ENCODE assay signal across 10 cellular contexts in genomic region chr3:24365168-24365567, GRCh38.
DNase-seq lines count a peak whose midpoint lies in the region; ATAC-seq and TF ChIP-seq lines count a peak whose summit lies in the region.
"Had no signal": no experiment of that assay in that cellular context is flagged by ENCODE, and none has a peak within 500 bp of the region (broad histone marks: within the 10 kb centered on the region; RNA-seq: fewer than 3 reads in every experiment).

No MANE protein-coding gene starts in this region.

- dilution Hi-C loops in mammary epithelial cell (cut with HindIII; ENCODE audit: low sequenced_read_pairs), result no loop called here

- H3K4me3 ChIP-seq in mammary epithelial cell (replicated peaks in 1 of 3; ENCODE audit: insufficient read depth in 1 of 3, low read depth in 2 of 3, low read length in 3 of 3) (no peak overlapping the region), left lung (no peak overlapping the region), aorta (ENCODE audit: low read length in 2 of 2) (no peak overlapping the region)
- H3K4me3 ChIP-seq: BLaER1 treated with 17β-estradiol and CSF1 and Interleukin-3, amounts not matched to agents 10 nM and 100 nM had no signal

- TF ChIP-seq CTCF in mammary epithelial cell (conservative IDR thresholded peaks at IDR 0.05 in 1 of 2, IDR thresholded peaks at IDR 0.05 in 1 of 2; ENCODE audit: extremely low read depth in 1 of 2, insufficient read depth in 1 of 2, low read depth in 1 of 2, low read length in 2 of 2) (peak in 1 of 2 donors; percentile 42), left lung (IDR thresholded peaks at IDR 0.05) (no peak)

- BruUV-seq in mammary epithelial cell (replicated peaks; lab: Mats Ljungman, UMichigan), result no TSS peak

- H3K27ac ChIP-seq in mammary epithelial cell (ENCODE audit: insufficient read depth, low read depth, low read length) (peak overlapping the region; percentile 48), left lung (no peak overlapping the region), aorta (ENCODE audit: low read depth in 1 of 2, low read length in 2 of 2) (peak overlapping the region in 1 of 2 donors; percentile 37)

- CTCF ChIA-PET in mammary epithelial cell (lab: Charles Lee; ENCODE audit: low non-redundant PET), result interaction anchor here (0.5 kb wide), 1 partner anchor 96 kb away, joined by 6 read pairs; no protein-coding TSS in a partner anchor
- CTCF ChIA-PET in activated CD4-positive, alpha-beta T cell treated with anti-CD3 and anti-CD28 coated beads for 36 hours (lab: Charles Lee), result interaction anchor here (1.8 kb wide), 1 partner anchor 11 kb away, joined by 5 read pairs; no protein-coding TSS in a partner anchor

- no peaks in the 10 kb centered on the region for H3K9me3 ChIP-seq in mammary epithelial cell (replicated peaks; ENCODE audit: insufficient read depth, low read length)
- no peaks in the 10 kb centered on the region for H3K9me3 ChIP-seq in left lung
- no peaks in the 10 kb centered on the region for H3K9me3 ChIP-seq in aorta (ENCODE audit: control insufficient read depth, low read length)
- H3K9me3 ChIP-seq: BLaER1 treated with 17β-estradiol and CSF1 and Interleukin-3, amounts not matched to agents 10 nM and 100 nM had no signal

- no peak overlapping the region for H3K27ac Mint-ChIP-seq in activated CD4-positive, alpha-beta T cell treated with anti-CD3 and anti-CD28 coated beads for 36 hours

- H4K20me1 ChIP-seq in mammary epithelial cell (ENCODE audit: insufficient read depth, low read length), result no peaks in the 10 kb centered on the region
- H4K20me1 ChIP-seq: BLaER1 treated with 17β-estradiol and CSF1 and Interleukin-3, amounts not matched to agents 10 nM and 100 nM had no signal

- H3K27me3 ChIP-seq in mammary epithelial cell (ENCODE audit: insufficient read depth, low read length) (no peaks in the 10 kb centered on the region), left lung (no peaks in the 10 kb centered on the region), aorta (ENCODE audit: control insufficient read depth in 1 of 2, insufficient read depth in 2 of 2, low read length in 1 of 2) (no peaks in the 10 kb centered on the region)
- H3K27me3 ChIP-seq: BLaER1 treated with 17β-estradiol and CSF1 and Interleukin-3, amounts not matched to agents 10 nM and 100 nM had no signal

- H3K36me3 ChIP-seq in mammary epithelial cell (ENCODE audit: insufficient read depth, low read length) (no peaks in the 10 kb centered on the region), left lung (no peaks in the 10 kb centered on the region), aorta (ENCODE audit: control insufficient read depth in 1 of 2, insufficient read depth in 2 of 2, low read length in 1 of 2) (no peaks in the 10 kb centered on the region)
- H3K36me3 ChIP-seq: BLaER1 treated with 17β-estradiol and CSF1 and Interleukin-3, amounts not matched to agents 10 nM and 100 nM had no signal

- ATAC-seq in left lung (peak; percentile 95), aorta (ENCODE audit: low FRiP score) (peak; percentile 83)
- ATAC-seq in activated CD4-positive, alpha-beta T cell treated with anti-CD3 and anti-CD28 coated beads for 36 hours, result no peak

- no peak overlapping the region for H3K9ac ChIP-seq in mammary epithelial cell (ENCODE audit: insufficient read depth, low read length)

- WGBS in mammary epithelial cell (ENCODE audit: low coverage, missing lambda C conversion rate), result 0% methylated on average over 2 of the region's 2 CpGs
- WGBS in aorta, 2 donors, result 0% methylated on average over 2 of the region's 2 CpGs

- H3K36me3 Mint-ChIP-seq in activated CD4-positive, alpha-beta T cell treated with anti-CD3 and anti-CD28 coated beads for 36 hours (ENCODE audit: low read depth), result no peaks in the 10 kb centered on the region

- H3K4me1 Mint-ChIP-seq in activated CD4-positive, alpha-beta T cell treated with anti-CD3 and anti-CD28 coated beads for 36 hours, result no peaks in the 10 kb centered on the region

- H3K79me2 ChIP-seq in mammary epithelial cell (ENCODE audit: insufficient read depth, low read length), result no peaks in the 10 kb centered on the region

- POLR2A ChIA-PET in activated CD4-positive, alpha-beta T cell treated with anti-CD3 and anti-CD28 coated beads for 36 hours (lab: Charles Lee), result no interaction called here

- no peak overlapping the region for H2AFZ ChIP-seq in mammary epithelial cell (ENCODE audit: low read depth, low read length)

- intact Hi-C loops in mammary epithelial cell (cut with micrococcal nuclease), result loop anchor here (2.0 kb wide), 2 partner anchors 100 to 130 kb away; partner anchors contain the start of gene THRB
- intact Hi-C loops in left lung (cut with DNase I), result no loop called here
- intact Hi-C loops in aorta (cut with DNase I), result loop anchor here (5.0 to 10.0 kb wide), 2 partner anchors 127 to 320 kb away; partner anchors contain the start of gene THRB (in 1 of the 2)
- intact Hi-C loops in activated CD4-positive, alpha-beta T cell treated with anti-CD3 and anti-CD28 coated beads for 36 hours (cut with DNase I, micrococcal nuclease), result no loop called here

- peak overlapping the region; percentile 59 for H3K4me2 ChIP-seq in mammary epithelial cell (ENCODE audit: insufficient read depth, low read depth, low read length)

- no peak overlapping the region for H3K4me3 Mint-ChIP-seq in activated CD4-positive, alpha-beta T cell treated with anti-CD3 and anti-CD28 coated beads for 36 hours

- H3K9me3 Mint-ChIP-seq in activated CD4-positive, alpha-beta T cell treated with anti-CD3 and anti-CD28 coated beads for 36 hours (ENCODE audit: low read depth), result no peaks in the 10 kb centered on the region

- in situ Hi-C loops in mammary epithelial cell (cut with MboI; ENCODE audit: low sequenced_read_pairs in 2 of 2), result no loop called here

- peak; percentile 31 for DNase-seq in SIG-M5 treated with dmso at 0.1 percent for 504 hours (lab: John Stamatoyannopoulos, UW; ENCODE audit: unreplicated experiment)
- DNase-seq in SIG-M5 (lab: John Stamatoyannopoulos, UW), result no peak
- peak; percentile 91 for DNase-seq in mammary epithelial cell
- DNase-seq in left lung, result peak in 1 of 2 donors; percentile 57
- DNase-seq in aorta, result peak in 1 of 2 donors; percentile 72
- no peak for DNase-seq in NCI-H345 treated with DMSO at 0.1 percent for 48 hours (lab: John Stamatoyannopoulos, UW; ENCODE audit: unreplicated experiment)
- no peak for DNase-seq in activated CD4-positive, alpha-beta T cell treated with anti-CD3 and anti-CD28 coated beads for 36 hours
- DNase-seq in HuH-7.5 (ENCODE audit: low spot score), result no peak
- DNase-seq: stimulated activated CD4-positive, alpha-beta T cell treated with anti-CD3 and anti-CD28 coated beads, Interleukin-4, amount 100 ng/mL, for 1 hour had no signal

- peaks cover 7% of the 10 kb centered on the region for H3K4me1 ChIP-seq in mammary epithelial cell (ENCODE audit: insufficient read depth, low read length)
- H3K4me1 ChIP-seq in left lung, result peaks cover 0 to 13% of the 10 kb centered on the region in 2 donors
- H3K4me1 ChIP-seq in aorta (ENCODE audit: control insufficient read depth in 1 of 2, insufficient read depth in 2 of 2, low read length in 2 of 2), result peaks cover 6 to 17% of the 10 kb centered on the region in 2 donors

- H3K27me3 Mint-ChIP-seq in activated CD4-positive, alpha-beta T cell treated with anti-CD3 and anti-CD28 coated beads for 36 hours, result peaks cover 4% of the 10 kb centered on the region

Comparison
In these comparisons a context has a peak if more than half of its experiments do, and no peak if none do; other contexts are left out.
1. DNase-seq: peak in SIG-M5 treated with dmso at 0.1 percent for 504 hours (single experiment) and mammary epithelial cell (single experiment); none in SIG-M5 (single experiment), NCI-H345 treated with DMSO at 0.1 percent for 48 hours (single experiment), activated CD4-positive, alpha-beta T cell treated with anti-CD3 and anti-CD28 coated beads for 36 hours (single experiment) and HuH-7.5 (single experiment).
2. intact Hi-C loops: an anchor here in mammary epithelial cell (2.0 kb wide) and aorta (5.0 to 10.0 kb wide); none called in left lung and activated CD4-positive, alpha-beta T cell treated with anti-CD3 and anti-CD28 coated beads for 36 hours.